ENCODE assay signal across 8 cellular contexts in genomic region chr11:75022759-75023396, GRCh38. TPM values are rescaled to one million over a fixed set of nuclear protein-coding genes. Genes with fewer than 3 reads are reported as not detected.
DNase-seq lines count a peak whose midpoint lies in the region; ATAC-seq, FAIRE-seq and TF ChIP-seq lines count a peak whose summit lies in the region.

No MANE protein-coding gene starts in this region.

- peak; percentile 94 for DNase-seq in DMS53 (lab: John Stamatoyannopoulos, UW)
- DNase-seq in H54 (ENCODE audit: insufficient read length, low spot score), result peak; percentile 66
- DNase-seq in NCI-H1105 treated with DMSO at 0.1 percent for 48 hours (lab: John Stamatoyannopoulos, UW), result peak; percentile 68
- peak; percentile 61 for DNase-seq in T follicular helper cell (ENCODE audit: low read depth)
- DNase-seq in adrenal gland, result peak; percentile 91 to 98 (median 96)
- DNase-seq in left cardiac atrium, result peak; percentile 80
- peak; percentile 87 for DNase-seq in renal cortical epithelial cell (ENCODE audit: low read depth)

- H3K27ac ChIP-seq in adrenal gland, result peak overlapping the region; percentile 29 to 82 (median 60)

- no peak for TF ChIP-seq POLR2A in H54 (IDR thresholded peaks at IDR 0.05; ENCODE audit: low read depth, low read length)
- TF ChIP-seq POLR2A in adrenal gland (IDR thresholded peaks at IDR 0.05), result no peak

- intact Hi-C loops in adrenal gland (cut with DNase I) (loop anchor here (5.0 to 10.0 kb wide), 4 partner anchors 122 to 222 kb away; partner anchors contain the start of gene TPBGL (in 2 of the 2)), left cardiac atrium (cut with DNase I) (no loop called here)

- peak; percentile 91 to 93 for ATAC-seq in left cardiac atrium
- no peak for ATAC-seq in GM18520 (IDR thresholded peaks at IDR 0.05; ENCODE audit: unreplicated experiment)

- no peak for FAIRE-seq in H54 (lab: Jason Lieb, UNC)

- 42 to 53% (median 50%) methylated on average over 3 to 5 of the region's 5 CpGs for WGBS in adrenal gland, 4 donors

- no peaks in the 10 kb centered on the region for H3K36me3 ChIP-seq in adrenal gland (replicated peaks in 1 of 2)

- TF ChIP-seq CTCF in adrenal gland (IDR thresholded peaks at IDR 0.05), result peak; percentile 96 to 99 (median 98)

- no peaks in the 10 kb centered on the region for H3K9me3 ChIP-seq in adrenal gland (replicated peaks in 1 of 3)

- peaks cover 10 to 16% of the 10 kb centered on the region in 2 donors for H3K4me1 ChIP-seq in adrenal gland (replicated peaks in 1 of 2)

- H3K4me3 ChIP-seq in adrenal gland, result no peak overlapping the region

- H3K27me3 ChIP-seq in adrenal gland, result no peaks in the 10 kb centered on the region

RNA-seq across cellular contexts. Expression of gene NEU3, which starts 34.1 kb away (rescaled TPM):
- total RNA-seq in adrenal gland (10 to 100 TPM; 17.7 to 34.9 (median 23.6) TPM), left cardiac atrium (1 to 10 TPM; 4.8 to 6.6 TPM), renal cortical epithelial cell (9.9 and 18.4 TPM in 2 replicates)
- 10 to 100 TPM in 2 of 3 donors, 1 to 10 TPM in 1; 8.3 to 18.2 (median 12.6) TPM for polyA plus RNA-seq in adrenal gland

Comparison
In these comparisons a context has a peak if more than half of its experiments do, and no peak if none do; other contexts are left out.
1. intact Hi-C loops: an anchor here in adrenal gland (5.0 to 10.0 kb wide); none called in left cardiac atrium.